In the genomic region with DNA sequence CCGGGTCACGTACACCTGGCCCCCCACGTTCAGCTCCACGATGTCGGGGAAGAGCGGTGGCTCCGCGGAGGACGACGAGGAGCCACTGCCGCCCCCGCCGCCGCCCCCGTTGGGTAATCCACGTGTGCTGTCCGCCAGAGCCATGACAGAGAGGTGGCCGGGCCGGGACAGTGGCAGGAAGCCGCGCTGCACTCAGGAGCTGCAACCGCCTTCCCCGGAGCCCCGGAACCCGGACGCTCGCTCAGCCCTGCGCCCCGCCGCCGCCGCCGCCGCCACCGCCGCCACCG, we compare ENCODE assay signal across 8 cellular contexts. TPM values are rescaled to one million over a fixed set of nuclear protein-coding genes. Genes with fewer than 3 reads are reported as not detected.
DNase-seq lines count a peak whose midpoint lies in the region; ATAC-seq and TF ChIP-seq lines count a peak whose summit lies in the region.

No MANE protein-coding gene starts in this region.

- H3K9me3 ChIP-seq in Caco-2 (no peaks in the 10 kb centered on the region), mucosa of descending colon (no peaks in the 10 kb centered on the region)

- H3K4me3 Mint-ChIP-seq in Caco-2 (ENCODE audit: unreplicated experiment) = peak overlapping the region; percentile 79

- in situ Hi-C loops in brain microvascular endothelial cell (cut with HindIII; ENCODE audit: low pct_ligation_motif_present, low sequenced_read_pairs) = no loop called here

- no TSS peak for BruUV-seq in Caco-2 (replicated peaks; lab: Mats Ljungman, UMichigan)

- no peaks in the 10 kb centered on the region for H3K9me3 Mint-ChIP-seq in Caco-2 (ENCODE audit: unreplicated experiment)

- H3K4me1 ChIP-seq in Caco-2 (0 out of 2 replicates have a peak, but pooled peaks cover 15% of the 10 kb centered on the region), mucosa of descending colon (ENCODE audit: low read depth) (peaks cover 5% of the 10 kb centered on the region)

- TF ChIP-seq CTCF in Caco-2 (IDR thresholded peaks at IDR 0.05; ENCODE audit: insufficient read depth in 1 of 2, low read depth in 1 of 2, low read length in 1 of 2, severe bottlenecking in 1 of 2, unreplicated experiment in 1 of 2) (no peak), brain microvascular endothelial cell (IDR thresholded peaks at IDR 0.05; ENCODE audit: low read depth, low read length, missing control alignments) (no peak), mucosa of descending colon (IDR thresholded peaks at IDR 0.05) (no peak)

- DNase-seq in Caco-2 (no peak), brain microvascular endothelial cell (no peak), mucosa of descending colon (no peak), iPS-NIHi11 (ENCODE audit: low spot score) (no peak), NCI-H187 treated with DMSO at 0.1 percent for 48 hours (lab: John Stamatoyannopoulos, UW) (no peak), NCI-H345 treated with DMSO at 0.1 percent for 48 hours (lab: John Stamatoyannopoulos, UW; ENCODE audit: unreplicated experiment) (no peak)

- H3K4me1 Mint-ChIP-seq in Caco-2 (ENCODE audit: low read depth, unreplicated experiment) = peaks cover 14% of the 10 kb centered on the region

- ATAC-seq in HG03139 (IDR thresholded peaks at IDR 0.05; ENCODE audit: unreplicated experiment) (peak; percentile 24), mucosa of descending colon (no peak), GM21619 (IDR thresholded peaks at IDR 0.05; ENCODE audit: unreplicated experiment) (no peak)

- no peak overlapping the region for H3K27ac Mint-ChIP-seq in Caco-2 (ENCODE audit: unreplicated experiment)

- CTCF ChIA-PET in Caco-2 (lab: Charles Lee) = interaction anchor here (0.6 to 1.1 kb wide), 4 partner anchors 64 to 1230 kb away, joined by 3 to 9 read pairs (median 4); no protein-coding TSS in a partner anchor

- H3K27me3 ChIP-seq in Caco-2 (replicated peaks; ENCODE audit: control insufficient read depth, insufficient read depth, low read length) (no peaks in the 10 kb centered on the region; the same call in 1 of the 2 replicates), brain microvascular endothelial cell (replicated peaks) (no peaks in the 10 kb centered on the region)

- peaks cover 13% of the 10 kb centered on the region for H3K36me3 Mint-ChIP-seq in Caco-2 (ENCODE audit: insufficient read depth, unreplicated experiment)

- POLR2A ChIA-PET in Caco-2 (lab: Charles Lee) = no interaction called here

- H3K27ac ChIP-seq in brain microvascular endothelial cell = peak overlapping the region; percentile 34

- intact Hi-C loops in Caco-2 (cut with micrococcal nuclease; ENCODE audit: unreplicated experiment) (loop anchor here (5.0 kb wide), 3 partner anchors 219 to 1199 kb away; no protein-coding TSS in a partner anchor), mucosa of descending colon (cut with DNase I, micrococcal nuclease) (no loop called here)

- peaks cover 28% of the 10 kb centered on the region for H3K27me3 Mint-ChIP-seq in Caco-2 (ENCODE audit: insufficient read depth, unreplicated experiment)

- H3K4me3 ChIP-seq in Caco-2 (ENCODE audit: low read depth, low read length) = peak overlapping the region; percentile 56
- H3K4me3 ChIP-seq in brain microvascular endothelial cell (ENCODE audit: low read depth, low read length) = peak overlapping the region; percentile 70
- peak overlapping the region; percentile 33 for H3K4me3 ChIP-seq in mucosa of descending colon

- H3K36me3 ChIP-seq in Caco-2 (ENCODE audit: control insufficient read depth, insufficient read depth, low read length) (no peaks in the 10 kb centered on the region), brain microvascular endothelial cell (replicated peaks) (no peaks in the 10 kb centered on the region), mucosa of descending colon (ENCODE audit: low read depth) (no peaks in the 10 kb centered on the region)

RNA-seq across cellular contexts. Expression of a gene that starts 0.3 kb away (rescaled TPM):
- total RNA-seq in Caco-2 (2022) = 1.8 and 3.2 TPM in 2 replicates
- total RNA-seq in mucosa of descending colon = 10 to 100 TPM; 26.2 to 62.4 (median 62.0) TPM
